Comparison of ENCODE assay signal across 8 cellular contexts in the genomic region with DNA sequence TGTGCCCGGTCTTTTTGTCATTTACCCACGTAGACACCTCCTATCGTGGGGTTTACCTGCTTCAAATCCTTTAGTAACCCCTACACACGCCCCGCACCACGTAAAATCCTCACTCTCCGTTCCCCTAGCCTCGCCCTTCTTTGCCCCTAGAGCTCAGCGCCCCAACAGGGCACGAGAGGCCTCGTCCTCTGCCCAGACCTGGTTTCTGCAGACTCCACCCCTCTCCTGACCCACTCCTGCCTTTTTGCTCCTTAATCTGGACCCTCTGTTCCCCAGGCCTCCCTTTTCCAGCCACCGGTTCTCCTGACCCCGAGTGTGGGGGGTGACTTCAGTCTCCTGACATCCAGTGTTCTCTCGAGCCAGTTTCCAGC. TPM values are rescaled to one million over a fixed set of nuclear protein-coding genes. Genes with fewer than 3 reads are reported as not detected.
DNase-seq lines count a peak whose midpoint lies in the region; ATAC-seq and TF ChIP-seq lines count a peak whose summit lies in the region.

No MANE protein-coding gene starts in this region.

- in situ Hi-C loops in IMR-90 (cut with MboI; ENCODE audit: low sequenced_read_pairs): no loop called here

- peak overlapping the region; percentile 88 for H3K14ac ChIP-seq in IMR-90 (replicated peaks; ENCODE audit: low read depth, low read length)

- peaks cover 23% of the 10 kb centered on the region for H3K9me3 ChIP-seq in IMR-90 (ENCODE audit: control insufficient read depth, insufficient read depth, low read length)
- H3K9me3 ChIP-seq in body of pancreas: peaks cover 0 to 4% (median 0%) of the 10 kb centered on the region in 3 donors
- peaks cover 9% of the 10 kb centered on the region for H3K9me3 ChIP-seq in thoracic aorta

- CTCF ChIA-PET in IMR-90 (lab: Yijun Ruan, JAX): no interaction called here

- H3K27ac ChIP-seq in IMR-90 (ENCODE audit: insufficient read depth, low read length) (peak overlapping the region; percentile 83), body of pancreas (peak overlapping the region in 3 of 4 donors; percentile 20 to 62 (median 60)), layer of hippocampus (ENCODE audit: low read depth, low read length) (peak overlapping the region; percentile 42), thoracic aorta (peak overlapping the region; percentile 53 to 64)

- peaks cover 23 to 26% of the 10 kb centered on the region in 2 experiments for H3K79me1 ChIP-seq in IMR-90 (ENCODE audit: low read depth in 1 of 2, low read length in 2 of 2)

- POLR2A ChIA-PET in IMR-90 (lab: Charles Lee; ENCODE audit: unreplicated experiment): interaction anchor here (0.6 to 0.8 kb wide), 2 partner anchors 28 to 169 kb away, joined by 3 to 4 read pairs; a partner anchor contains a TSS

- H2BK120ac ChIP-seq in IMR-90 (ENCODE audit: low read depth, low read length): peak overlapping the region; percentile 24; the same call in 1 of the 2 replicates

- peak overlapping the region; percentile 81 for H3K4ac ChIP-seq in IMR-90 (ENCODE audit: low read depth, low read length)

- WGBS in IMR-90 (ENCODE audit: extremely low coverage in 2 of 2, insufficient read length in 1 of 2), 2 experiments: 6% methylated on average over 3 of the region's 14 CpGs; no CpG with 5 or more reads in 1 of the 2 experiments
- 3 to 4% methylated on average over 14 of the region's 14 CpGs for WGBS in body of pancreas, 2 donors

- H2AFZ ChIP-seq in IMR-90 (replicated peaks; ENCODE audit: low read length, poor library complexity): peak overlapping the region; percentile 94

- peak overlapping the region; percentile 97 for H4K8ac ChIP-seq in IMR-90 (ENCODE audit: low read depth in 2 of 2, low read length in 2 of 2)

- no peaks in the 10 kb centered on the region for H3K4me1 ChIP-seq in IMR-90 (ENCODE audit: control insufficient read depth, insufficient read depth, low read length)
- peaks cover 15% of the 10 kb centered on the region for H3K4me1 ChIP-seq in body of pancreas
- H3K4me1 ChIP-seq in thoracic aorta (ENCODE audit: control insufficient read depth in 1 of 2, low read depth in 2 of 2): peaks cover 5 to 19% of the 10 kb centered on the region in 2 donors

- H3K23ac ChIP-seq in IMR-90 (ENCODE audit: low read depth, low read length): peak overlapping the region; percentile 64; the same call in 1 of the 2 replicates

- H4K5ac ChIP-seq in IMR-90 (ENCODE audit: low read depth, low read length): peak overlapping the region; percentile 97

- H3K4me3 ChIP-seq in IMR-90 (ENCODE audit: insufficient read depth, low read depth, low read length) (peak overlapping the region; percentile 86), body of pancreas (peak overlapping the region; percentile 36 to 53), thoracic aorta (peak overlapping the region; percentile 95)

- ATAC-seq in IMR-90 (ENCODE audit: low read depth) (peak; percentile 57), body of pancreas (no peak), thoracic aorta (ENCODE audit: insufficient number of reproducible peaks, low FRiP score, low read depth) (no peak), GM19455 (IDR thresholded peaks at IDR 0.05; ENCODE audit: unreplicated experiment) (no peak)

- TF ChIP-seq RAD21 in IMR-90 (IDR thresholded peaks at IDR 0.05; ENCODE audit: low read length): no peak

- no peaks in the 10 kb centered on the region for H4K20me1 ChIP-seq in IMR-90 (ENCODE audit: insufficient read depth, low read length)

- H2BK15ac ChIP-seq in IMR-90 (ENCODE audit: low read depth, low read length): no peak overlapping the region

- BruUV-seq in IMR-90 (replicated peaks; lab: Mats Ljungman, UMichigan): no TSS peak

- peak overlapping the region; percentile 94 for H2AK9ac ChIP-seq in IMR-90 (replicated peaks; ENCODE audit: low read depth, low read length, poor library complexity)

- H4K91ac ChIP-seq in IMR-90 (ENCODE audit: insufficient read depth, low read depth, low read length): peak overlapping the region; percentile 64

- no peak for TF ChIP-seq CTCF in IMR-90 (conservative IDR thresholded peaks at IDR 0.05; ENCODE audit: low read depth, low read length)
- TF ChIP-seq CTCF in body of pancreas (IDR thresholded peaks at IDR 0.05): no peak
- TF ChIP-seq CTCF in thoracic aorta (IDR thresholded peaks at IDR 0.05): no peak

- H3K27me3 ChIP-seq in IMR-90 (ENCODE audit: control insufficient read depth, insufficient read depth, low read length) (no peaks in the 10 kb centered on the region), body of pancreas (no peaks in the 10 kb centered on the region), layer of hippocampus (ENCODE audit: control insufficient read depth, insufficient read depth, low read length) (no peaks in the 10 kb centered on the region), thoracic aorta (replicated peaks; ENCODE audit: insufficient read depth) (no peaks in the 10 kb centered on the region)

- dilution Hi-C loops in IMR-90 (cut with HindIII; ENCODE audit: low sequenced_read_pairs, unreplicated experiment): no loop called here

- no peak overlapping the region for H2BK20ac ChIP-seq in IMR-90 (ENCODE audit: low read depth, low read length)

- peak overlapping the region; percentile 34 for H2BK5ac ChIP-seq in IMR-90 (ENCODE audit: low read depth, low read length, poor library complexity, severe bottlenecking)

- intact Hi-C loops in IMR-90 (cut with micrococcal nuclease): loop anchor here (5.0 kb wide), 2 partner anchors 129 to 349 kb away; a partner anchor contains a TSS
- intact Hi-C loops in body of pancreas (cut with DNase I): no loop called here

- DNase-seq in NCI-H1105 (lab: John Stamatoyannopoulos, UW) (peak; percentile 0), NCI-H1105 treated with DMSO at 0.1 percent for 48 hours (lab: John Stamatoyannopoulos, UW) (no peak), IMR-90 (peak; percentile 1), body of pancreas (peak in 2 of 4 donors; percentile 2 to 5), thoracic aorta (ENCODE audit: low spot score) (no peak), pons (ENCODE audit: low spot score) (no peak)

- peak overlapping the region; percentile 38; the same call in 1 of the 2 replicates for H3K18ac ChIP-seq in IMR-90 (ENCODE audit: low read depth, low read length)

- H3K36me3 ChIP-seq in IMR-90 (ENCODE audit: control insufficient read depth, insufficient read depth, low read length) (peaks cover 38% of the 10 kb centered on the region), body of pancreas (replicated peaks in 1 of 2; ENCODE audit: insufficient read depth in 1 of 2, low read depth in 2 of 2) (peaks cover 6 to 9% of the 10 kb centered on the region in 2 donors), thoracic aorta (peaks cover 27% of the 10 kb centered on the region)

- peak overlapping the region; percentile 92 for H3K9ac ChIP-seq in IMR-90 (ENCODE audit: low read depth, low read length)

- peak overlapping the region; percentile 79 for H3K56ac ChIP-seq in IMR-90 (ENCODE audit: extremely low read depth, insufficient read depth, low read length)

- TF ChIP-seq POLR2A in IMR-90 (IDR thresholded peaks at IDR 0.05; ENCODE audit: low read depth, low read length) (no peak; the same call in 1 of the 2 replicates), body of pancreas (IDR thresholded peaks at IDR 0.05) (peak in 2 of 3 donors; percentile 3 to 4)

- no peaks in the 10 kb centered on the region for H3K9me1 ChIP-seq in IMR-90 (ENCODE audit: insufficient read depth, low read length)

- peak overlapping the region; percentile 91 for H3K4me2 ChIP-seq in IMR-90 (ENCODE audit: low read depth, low read length)

- H2AK5ac ChIP-seq in IMR-90 (ENCODE audit: low read depth, low read length): peak overlapping the region; percentile 57

TF ChIP-seq in IMR-90, 13 proteins besides CTCF, POLR2A, EP300 and RAD21:
- TF ChIP-seq CHD1 (IDR thresholded peaks at IDR 0.05; ENCODE audit: low read depth, low read length): no peak
- no peak for TF ChIP-seq FOS (IDR thresholded peaks at IDR 0.05; ENCODE audit: low read depth, low read length)
- TF ChIP-seq, protein P1, sequence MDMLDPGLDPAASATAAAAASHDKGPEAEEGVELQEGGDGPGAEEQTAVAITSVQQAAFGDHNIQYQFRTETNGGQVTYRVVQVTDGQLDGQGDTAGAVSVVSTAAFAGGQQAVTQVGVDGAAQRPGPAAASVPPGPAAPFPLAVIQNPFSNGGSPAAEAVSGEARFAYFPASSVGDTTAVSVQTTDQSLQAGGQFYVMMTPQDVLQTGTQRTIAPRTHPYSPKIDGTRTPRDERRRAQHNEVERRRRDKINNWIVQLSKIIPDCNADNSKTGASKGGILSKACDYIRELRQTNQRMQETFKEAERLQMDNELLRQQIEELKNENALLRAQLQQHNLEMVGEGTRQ (IDR thresholded peaks at IDR 0.05; ENCODE audit: low read depth, low read length): no peak
- TF ChIP-seq RFX5 (IDR thresholded peaks at IDR 0.05; ENCODE audit: low read depth, low read length): no peak
- TF ChIP-seq MXI1 (IDR thresholded peaks at IDR 0.05; ENCODE audit: borderline replicate concordance, low read depth, low read length): no peak
- no peak for TF ChIP-seq NFE2L2 (IDR thresholded peaks at IDR 0.05; ENCODE audit: low read depth, low read length)
- no peak for TF ChIP-seq CEBPB (IDR thresholded peaks at IDR 0.05; ENCODE audit: low read depth, low read length)

RNA-seq across cellular contexts. Expression of a gene that starts 0.4 kb away (rescaled TPM):
- 14.3 and 16.4 TPM in 2 replicates for total RNA-seq in IMR-90 (2012; rRNA removed)
- 10.1 and 14.3 TPM in 2 replicates for polyA plus RNA-seq in IMR-90 (2012; rRNA removed)
- polyA plus RNA-seq in IMR-90 (2012; cell fraction: cytosol; rRNA removed): 2.8 and 3.0 TPM in 2 replicates
- polyA plus RNA-seq in IMR-90 (2012; cell fraction: nucleus; rRNA removed; ENCODE audit: low replicate concordance): 13.4 and 80.6 TPM in 2 replicates
- total RNA-seq in body of pancreas: 10 to 100 TPM in 1 of 2 donors, 1 to 10 TPM in 1; 6.9 to 13.7 TPM
- 10 to 100 TPM; 31.7 to 43.4 TPM for total RNA-seq in thoracic aorta

RNA-seq across cellular contexts. Expression of a gene that starts 28.4 kb away (rescaled TPM):
- total RNA-seq in IMR-90 (2012; rRNA removed): 28.9 and 40.3 TPM in 2 replicates
- 14.3 and 17.4 TPM in 2 replicates for polyA plus RNA-seq in IMR-90 (2012; rRNA removed)
- polyA plus RNA-seq in IMR-90 (2012; cell fraction: cytosol; rRNA removed): 5.3 and 13.8 TPM in 2 replicates
- polyA plus RNA-seq in IMR-90 (2012; cell fraction: nucleus; rRNA removed; ENCODE audit: low replicate concordance): 3.0 and 27.0 TPM in 2 replicates
- 10 to 100 TPM; 12.2 to 17.8 TPM for total RNA-seq in body of pancreas
- total RNA-seq in thoracic aorta: 10 to 100 TPM; 14.6 to 23.7 TPM

RNA-seq across cellular contexts. Expression of a gene that starts 30.9 kb away (rescaled TPM):
- total RNA-seq in IMR-90 (2012; rRNA removed) (not detected in 2 replicates), body of pancreas (not detected), thoracic aorta (under 1 TPM; 0.49 to 0.68 TPM)
- polyA plus RNA-seq in IMR-90 (2012; rRNA removed): not detected in 2 replicates
- polyA plus RNA-seq in IMR-90 (2012; cell fraction: cytosol; rRNA removed): not detected in 2 replicates
- not detected in 2 replicates for polyA plus RNA-seq in IMR-90 (2012; cell fraction: nucleus; rRNA removed; ENCODE audit: low replicate concordance)

RNA-seq across cellular contexts. Expression of a gene that starts 55.3 kb away (rescaled TPM):
- total RNA-seq in IMR-90 (2012; rRNA removed) (2.8 and 4.1 TPM in 2 replicates), body of pancreas (1 to 10 TPM in 1 of 2 donors, not detected in 1; 3.4 TPM), thoracic aorta (1 to 10 TPM in 1 of 2 donors, under 1 TPM in 1; 0.41 to 4.7 TPM)
- 1.2 and 1.4 TPM in 2 replicates for polyA plus RNA-seq in IMR-90 (2012; rRNA removed)
- polyA plus RNA-seq in IMR-90 (2012; cell fraction: cytosol; rRNA removed): 0.11 and 0.77 TPM in 2 replicates
- polyA plus RNA-seq in IMR-90 (2012; cell fraction: nucleus; rRNA removed; ENCODE audit: low replicate concordance): 0.57 and 5.2 TPM in 2 replicates

Comparison
In these comparisons a context has a peak if more than half of its experiments do, and no peak if none do; other contexts are left out.
1. DNase-seq: peak in NCI-H1105 (single experiment) and IMR-90 (single experiment); none in NCI-H1105 treated with DMSO at 0.1 percent for 48 hours (single experiment), thoracic aorta (single experiment) and pons (single experiment).
2. H3K4me3 ChIP-seq: peak in every context shown above with its lines; median percentile 95 in thoracic aorta; 86 in IMR-90; 44 in body of pancreas.
3. Peak in every context shown above with its lines, with median percentiles within 50 percentile points of each other: H3K27ac ChIP-seq.